In genomic region chr10:59279991-59280390, GRCh38 we compare ENCODE assay signal across 18 cellular contexts.
"Had no signal": no experiment of that assay in that cellular context is flagged by ENCODE, and none has a peak within 500 bp of the region (broad histone marks: within the 10 kb centered on the region; RNA-seq: fewer than 3 reads in every experiment).

No MANE protein-coding gene starts in this region.

- H3K36me3 Mint-ChIP-seq: naive thymus-derived CD8-positive, alpha-beta T cell; neural progenitor cell had no signal

- H3K4me1 ChIP-seq: upper lobe of left lung, uterus had no signal

- H3K27ac ChIP-seq: foreskin keratinocyte, heart left ventricle, neural progenitor cell, parathyroid adenoma, suprapubic skin, tibial artery, upper lobe of left lung, uterus had no signal

- H3K4me3 ChIP-seq: heart left ventricle, neural progenitor cell, suprapubic skin, tibial artery, upper lobe of left lung, uterus had no signal

- H3K4me1 Mint-ChIP-seq: central memory CD8-positive, alpha-beta T cell; naive thymus-derived CD8-positive, alpha-beta T cell had no signal

- H3K27me3 ChIP-seq: heart left ventricle, neural progenitor cell, suprapubic skin, tibial artery, upper lobe of left lung, uterus had no signal

- H3K27me3 Mint-ChIP-seq: central memory CD8-positive, alpha-beta T cell; dendritic cell treated with granulocyte-macrophage colony-stimulating factor and Interleukin-4, amounts not matched to agents 40 ng/mL and 50 ng/mL, for 4 days had no signal

- H3K9me3 ChIP-seq: heart left ventricle, suprapubic skin, tibial artery, upper lobe of left lung, uterus had no signal

- ATAC-seq: foreskin keratinocyte; heart left ventricle; naive thymus-derived CD8-positive, alpha-beta T cell; sciatic nerve had no signal

- H3K27ac Mint-ChIP-seq: dendritic cell treated with granulocyte-macrophage colony-stimulating factor and Interleukin-4, amounts not matched to agents 40 ng/mL and 50 ng/mL, for 4 days; naive thymus-derived CD8-positive, alpha-beta T cell; neural progenitor cell had no signal

- H3K36me3 ChIP-seq: neural progenitor cell, suprapubic skin, tibial artery, upper lobe of left lung, uterus had no signal

- DNase-seq: foreskin keratinocyte; heart left ventricle; hippocampal formation; mesendoderm; naive thymus-derived CD8-positive, alpha-beta T cell; nucleus accumbens; small intestine; stimulated activated CD4-positive, alpha-beta T cell treated with anti-CD3 and anti-CD28 coated beads, Interleukin-12 subunit alpha, Interleukin-12 subunit beta, amount 100 ng/mL, for 4 hours; stimulated activated naive CD4-positive, alpha-beta T cell treated with Interleukin-2 at 50 U/mL for 16 hours; tibial artery; upper lobe of left lung; uterus had no signal

- H3K9me3 Mint-ChIP-seq: dendritic cell treated with granulocyte-macrophage colony-stimulating factor and Interleukin-4, amounts not matched to agents 40 ng/mL and 50 ng/mL, for 4 days; neural progenitor cell had no signal

- H3K4me3 Mint-ChIP-seq: central memory CD8-positive, alpha-beta T cell; dendritic cell treated with granulocyte-macrophage colony-stimulating factor and Interleukin-4, amounts not matched to agents 40 ng/mL and 50 ng/mL, for 4 days; naive thymus-derived CD8-positive, alpha-beta T cell; neural progenitor cell had no signal
